ENCODE assay signal across 8 cellular contexts in the genomic region with DNA sequence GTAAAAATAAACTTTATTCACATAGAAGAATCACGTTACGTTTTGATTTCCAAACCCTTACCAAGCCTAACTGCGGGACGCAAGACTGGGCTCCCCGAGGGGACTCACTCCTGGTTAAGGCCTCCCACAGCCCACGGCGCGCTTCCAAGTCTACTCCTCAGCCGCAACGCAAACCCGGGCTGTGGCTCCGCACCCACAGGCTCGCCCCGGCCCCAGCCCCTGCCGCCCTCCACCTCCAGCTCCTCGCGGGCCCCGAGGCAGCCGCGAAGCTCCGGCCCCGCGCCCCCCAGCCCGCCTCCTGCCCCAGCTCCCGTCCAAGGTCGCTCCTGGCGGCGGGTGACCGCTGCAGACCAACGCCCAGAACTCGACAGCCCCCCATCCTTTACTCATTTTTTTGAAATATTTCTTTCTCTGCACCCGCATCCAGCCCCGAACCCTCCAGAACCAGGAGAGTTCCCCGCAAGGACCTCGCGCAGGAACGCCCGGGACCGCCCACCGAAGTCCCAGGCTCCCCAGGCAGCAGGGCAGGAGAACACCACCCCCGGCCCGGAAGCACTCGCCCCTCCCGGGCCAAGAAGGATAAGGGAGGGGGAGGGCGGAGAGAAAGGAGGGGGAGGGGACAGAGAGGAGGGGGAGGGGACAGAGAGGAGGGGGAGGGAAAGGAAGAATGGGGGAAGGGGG. TPM values are rescaled to one million over a fixed set of nuclear protein-coding genes. Genes with fewer than 3 reads are reported as not detected.
A peak's percentile ranks its signal among the peaks of the same experiment; 100 is the strongest.
DNase-seq lines count a peak whose midpoint lies in the region; ATAC-seq and TF ChIP-seq lines count a peak whose summit lies in the region.

No MANE protein-coding gene starts in this region.

- POLR2A ChIA-PET in SK-N-SH (lab: Yijun Ruan, JAX): interaction anchor here (1.0 to 3.9 kb wide), 5 partner anchors 10 to 134 kb away, joined by 3 to 35 read pairs (median 7); no protein-coding TSS in a partner anchor

- WGBS in SK-N-SH (ENCODE audit: low lambda C conversion rate): 1% methylated on average over 26 of the region's 45 CpGs
- WGBS in tibial nerve, 2 donors: 1% methylated on average over 33 to 41 of the region's 45 CpGs

- H3K9me3 ChIP-seq in SK-N-SH: no peaks in the 10 kb centered on the region; the same call in 1 of the 2 replicates
- no peaks in the 10 kb centered on the region for H3K9me3 ChIP-seq in tibial nerve

- H3K27me3 Mint-ChIP-seq in osteocyte (ENCODE audit: unreplicated experiment): no peaks in the 10 kb centered on the region

- peaks cover 9 to 19% of the 10 kb centered on the region in 2 donors for H3K36me3 Mint-ChIP-seq in activated naive CD4-positive, alpha-beta T cell treated with anti-CD3 and anti-CD28 coated beads, Interleukin-2, amount 50 U/mL, for 72 hours
- H3K36me3 Mint-ChIP-seq in osteocyte (ENCODE audit: unreplicated experiment): peaks cover 6% of the 10 kb centered on the region

- TF ChIP-seq EP300 in SK-N-SH (IDR thresholded peaks at IDR 0.05; ENCODE audit: borderline replicate concordance in 1 of 2, low read depth in 1 of 2, low read length in 1 of 2) (no peak), tibial nerve (IDR thresholded peaks at IDR 0.05) (peak in 1 of 2 donors; percentile 89)

- peak overlapping the region; percentile 89 to 98 for H3K27ac Mint-ChIP-seq in activated naive CD4-positive, alpha-beta T cell treated with anti-CD3 and anti-CD28 coated beads, Interleukin-2, amount 50 U/mL, for 72 hours
- peak overlapping the region; percentile 95 for H3K27ac Mint-ChIP-seq in osteocyte (ENCODE audit: unreplicated experiment)

- peak overlapping the region; percentile 88; the same call in 1 of the 2 replicates for H3K9ac ChIP-seq in KMS-11
- peak overlapping the region; percentile 100 for H3K9ac ChIP-seq in SK-N-SH

- peak; percentile 87 for DNase-seq in GM03348 (ENCODE audit: low spot score)
- peak; percentile 90 for DNase-seq in SK-N-SH
- peak; percentile 66 to 75 for DNase-seq in activated naive CD4-positive, alpha-beta T cell treated with anti-CD3 and anti-CD28 coated beads, Interleukin-2, amount 50 U/mL, for 72 hours (ENCODE audit: low spot score in 2 of 2)
- DNase-seq in Right ventricle myocardium inferior (ENCODE audit: missing footprints): peak; percentile 93
- DNase-seq in osteocyte (ENCODE audit: extremely low spot score, unreplicated experiment): no peak
- DNase-seq in tibial nerve (ENCODE audit: low spot score in 2 of 2): peak; percentile 77 to 84

- H3K4me1 ChIP-seq in KMS-11 (ENCODE audit: low read depth, poor library complexity, severe bottlenecking) (peaks cover 47% of the 10 kb centered on the region), SK-N-SH (ENCODE audit: control insufficient read depth in 1 of 2, insufficient read depth in 2 of 2, low read depth in 1 of 2, low read length in 1 of 2) (peaks cover 18% of the 10 kb centered on the region in 2 experiments; a peak in 3 of 4 replicates), tibial nerve (peaks cover 0 to 52% (median 33%) of the 10 kb centered on the region in 4 donors)

- H3K79me2 ChIP-seq in KMS-11 (ENCODE audit: insufficient read depth, low read depth) (peaks cover 53% of the 10 kb centered on the region), SK-N-SH (ENCODE audit: insufficient read depth) (peaks cover 57% of the 10 kb centered on the region)

- H3F3A ChIP-seq in SK-N-SH (replicated peaks; ENCODE audit: insufficient read depth): peaks cover 24% of the 10 kb centered on the region

- H3K4me2 ChIP-seq in KMS-11 (peak overlapping the region; percentile 68), SK-N-SH (peak overlapping the region; percentile 93)

- CTCF ChIA-PET in SK-N-SH (lab: Yijun Ruan, JAX): interaction anchor here (1.4 kb wide), 2 partner anchors 23 to 78 kb away, joined by 3 to 4 read pairs; no protein-coding TSS in a partner anchor

- TF ChIP-seq RAD21 in SK-N-SH (IDR thresholded peaks at IDR 0.05; ENCODE audit: low read length): no peak

- H3K9me2 ChIP-seq in SK-N-SH: no peaks in the 10 kb centered on the region

- peak; percentile 10 to 24 for ATAC-seq in activated naive CD4-positive, alpha-beta T cell treated with anti-CD3 and anti-CD28 coated beads, Interleukin-2, amount 50 U/mL, for 72 hours
- peak; percentile 62 for ATAC-seq in Right ventricle myocardium inferior
- no peak for ATAC-seq in HG02678 (IDR thresholded peaks at IDR 0.05; ENCODE audit: unreplicated experiment)

- peaks cover 51% of the 10 kb centered on the region for H3K4me1 Mint-ChIP-seq in osteocyte (ENCODE audit: unreplicated experiment)

- intact Hi-C loops in Right ventricle myocardium inferior (cut with DNase I): loop anchor here (1.0 to 5.0 kb wide), 5 partner anchors 35 to 240 kb away; a partner anchor contains a TSS

- H2AFZ ChIP-seq in KMS-11 (ENCODE audit: low read depth) (no peak overlapping the region), SK-N-SH (ENCODE audit: low read depth) (no peak overlapping the region)

- H3K4me3 ChIP-seq in KMS-11 (IDR thresholded peaks at IDR 0.05; ENCODE audit: insufficient read depth, low read depth, low read length): no peak overlapping the region
- peak overlapping the region; percentile 82 to 99 for H3K4me3 ChIP-seq in SK-N-SH (ENCODE audit: low read depth in 2 of 2, low read length in 1 of 2)
- H3K4me3 ChIP-seq in tibial nerve: peak overlapping the region; percentile 88 to 100 (median 94)

- peak; percentile 37 to 53 for TF ChIP-seq POLR2A in tibial nerve (IDR thresholded peaks at IDR 0.05)

- no peaks in the 10 kb centered on the region for H3K36me3 ChIP-seq in KMS-11 (ENCODE audit: insufficient read depth)
- peaks cover 13 to 21% of the 10 kb centered on the region in 2 experiments for H3K36me3 ChIP-seq in SK-N-SH (replicated peaks in 1 of 2; ENCODE audit: control insufficient read depth in 1 of 2, insufficient read depth in 2 of 2, low read length in 1 of 2)
- no peaks in the 10 kb centered on the region for H3K36me3 ChIP-seq in tibial nerve

- H3K4me3 Mint-ChIP-seq in osteocyte (ENCODE audit: unreplicated experiment): peak overlapping the region; percentile 99

- peak overlapping the region; percentile 88 for H3K27ac ChIP-seq in KMS-11
- H3K27ac ChIP-seq in SK-N-SH (ENCODE audit: low read depth in 2 of 2, low read length in 1 of 2): peak overlapping the region; percentile 97 to 98
- H3K27ac ChIP-seq in tibial nerve: peak overlapping the region; percentile 99 to 100 (median 100)

- H3K27me3 ChIP-seq in KMS-11 (ENCODE audit: insufficient read depth, low read depth): no peaks in the 10 kb centered on the region
- no peaks in the 10 kb centered on the region for H3K27me3 ChIP-seq in SK-N-SH (ENCODE audit: insufficient read depth)
- H3K27me3 ChIP-seq in tibial nerve: no peaks in the 10 kb centered on the region

- TF ChIP-seq CTCF in KMS-11 (conservative IDR thresholded peaks at IDR 0.05; ENCODE audit: low read depth, low read length) (no peak), SK-N-SH (IDR thresholded peaks at IDR 0.05) (no peak), osteocyte (IDR thresholded peaks at IDR 0.05) (no peak), tibial nerve (IDR thresholded peaks at IDR 0.05) (peak in 1 of 5 experiments; percentile 11)

- no peaks in the 10 kb centered on the region for H3K9me3 Mint-ChIP-seq in activated naive CD4-positive, alpha-beta T cell treated with anti-CD3 and anti-CD28 coated beads, Interleukin-2, amount 50 U/mL, for 72 hours
- no peaks in the 10 kb centered on the region for H3K9me3 Mint-ChIP-seq in osteocyte (ENCODE audit: unreplicated experiment)

- H4K20me1 ChIP-seq in KMS-11 (ENCODE audit: insufficient read depth) (peaks cover 16% of the 10 kb centered on the region; the same call in 1 of the 2 replicates), SK-N-SH (ENCODE audit: insufficient read depth) (peaks cover 53% of the 10 kb centered on the region)

TF ChIP-seq in SK-N-SH, 30 proteins besides CTCF, POLR2A, EP300 and RAD21 (continues in another document):
- TF ChIP-seq, protein P1, sequence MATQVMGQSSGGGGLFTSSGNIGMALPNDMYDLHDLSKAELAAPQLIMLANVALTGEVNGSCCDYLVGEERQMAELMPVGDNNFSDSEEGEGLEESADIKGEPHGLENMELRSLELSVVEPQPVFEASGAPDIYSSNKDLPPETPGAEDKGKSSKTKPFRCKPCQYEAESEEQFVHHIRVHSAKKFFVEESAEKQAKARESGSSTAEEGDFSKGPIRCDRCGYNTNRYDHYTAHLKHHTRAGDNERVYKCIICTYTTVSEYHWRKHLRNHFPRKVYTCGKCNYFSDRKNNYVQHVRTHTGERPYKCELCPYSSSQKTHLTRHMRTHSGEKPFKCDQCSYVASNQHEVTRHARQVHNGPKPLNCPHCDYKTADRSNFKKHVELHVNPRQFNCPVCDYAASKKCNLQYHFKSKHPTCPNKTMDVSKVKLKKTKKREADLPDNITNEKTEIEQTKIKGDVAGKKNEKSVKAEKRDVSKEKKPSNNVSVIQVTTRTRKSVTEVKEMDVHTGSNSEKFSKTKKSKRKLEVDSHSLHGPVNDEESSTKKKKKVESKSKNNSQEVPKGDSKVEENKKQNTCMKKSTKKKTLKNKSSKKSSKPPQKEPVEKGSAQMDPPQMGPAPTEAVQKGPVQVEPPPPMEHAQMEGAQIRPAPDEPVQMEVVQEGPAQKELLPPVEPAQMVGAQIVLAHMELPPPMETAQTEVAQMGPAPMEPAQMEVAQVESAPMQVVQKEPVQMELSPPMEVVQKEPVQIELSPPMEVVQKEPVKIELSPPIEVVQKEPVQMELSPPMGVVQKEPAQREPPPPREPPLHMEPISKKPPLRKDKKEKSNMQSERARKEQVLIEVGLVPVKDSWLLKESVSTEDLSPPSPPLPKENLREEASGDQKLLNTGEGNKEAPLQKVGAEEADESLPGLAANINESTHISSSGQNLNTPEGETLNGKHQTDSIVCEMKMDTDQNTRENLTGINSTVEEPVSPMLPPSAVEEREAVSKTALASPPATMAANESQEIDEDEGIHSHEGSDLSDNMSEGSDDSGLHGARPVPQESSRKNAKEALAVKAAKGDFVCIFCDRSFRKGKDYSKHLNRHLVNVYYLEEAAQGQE (IDR thresholded peaks at IDR 0.05; ENCODE audit: low read depth, low read length): no peak
- TF ChIP-seq JUND (IDR thresholded peaks at IDR 0.05): no peak
- TF ChIP-seq GABPA (IDR thresholded peaks at IDR 0.05; ENCODE audit: low read depth): peak; percentile 78
- TF ChIP-seq RFX5 (IDR thresholded peaks at IDR 0.05; ENCODE audit: low read length): no peak
- no peak for TF ChIP-seq RCOR1 (IDR thresholded peaks at IDR 0.05; ENCODE audit: low read length)
- TF ChIP-seq FOSL2 (IDR thresholded peaks at IDR 0.05; ENCODE audit: borderline replicate concordance, low read depth): no peak
- TF ChIP-seq ELF1 (IDR thresholded peaks at IDR 0.05): 0 out of 2 replicates have a peak, but pooled peaks have one; percentile 12
- peak; percentile 88 for TF ChIP-seq CHD2 (IDR thresholded peaks at IDR 0.05; ENCODE audit: low read length, partially characterized antibody)
- no peak for TF ChIP-seq POLR2AphosphoS5 (IDR thresholded peaks at IDR 0.05; ENCODE audit: low read depth, low read length)

RNA-seq across cellular contexts. Expression of a gene that starts 0.9 kb away (rescaled TPM):
- polyA plus RNA-seq in SK-N-SH (2012; rRNA removed): 142 and 172 TPM in 2 replicates
- 114 and 137 TPM in 2 replicates for polyA plus RNA-seq in SK-N-SH (2012; cell fraction: cytosol; rRNA removed)
- polyA plus RNA-seq in SK-N-SH (2012; cell fraction: nucleus; rRNA removed): 193 and 215 TPM in 2 replicates
- total RNA-seq in activated naive CD4-positive, alpha-beta T cell treated with anti-CD3 and anti-CD28 coated beads, Interleukin-2, amount 50 U/mL, for 72 hours: 100 to 1,000 TPM; 146 to 180 TPM
- total RNA-seq in Right ventricle myocardium inferior (146 TPM), osteocyte (257 and 260 TPM in 2 replicates), tibial nerve (100 to 1,000 TPM; 109 to 169 (median 133) TPM)
